ENCODE assay signal across 8 cellular contexts in the genomic region with DNA sequence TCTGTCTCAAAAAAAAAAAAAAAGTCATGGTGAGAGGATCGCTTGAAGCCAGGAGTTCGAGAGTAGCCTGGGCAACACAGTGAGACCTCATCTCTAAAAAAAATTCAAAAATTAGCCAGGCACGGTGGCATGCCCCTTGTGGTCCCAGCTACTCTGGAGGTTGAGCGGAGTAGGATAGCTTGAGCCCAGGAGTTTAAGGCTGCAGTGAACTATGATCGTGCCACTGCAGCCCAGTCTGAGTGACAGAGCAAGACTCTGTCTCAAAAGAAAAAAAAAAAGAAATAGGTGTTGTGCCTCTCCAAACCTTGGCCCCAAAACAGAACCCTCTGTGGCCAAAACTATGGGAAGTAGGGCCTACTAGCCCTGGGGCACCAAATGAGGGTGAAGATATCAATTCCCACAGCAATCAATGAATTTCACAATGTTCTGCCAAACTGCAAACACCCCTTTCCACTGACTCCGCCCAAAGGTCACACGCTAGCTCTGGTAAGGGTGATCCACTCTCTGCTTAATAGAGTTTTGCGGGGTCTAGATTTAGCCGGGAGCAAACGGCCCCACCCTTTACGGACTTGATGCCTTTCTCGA. TPM values are rescaled to one million over a fixed set of nuclear protein-coding genes. Genes with fewer than 3 reads are reported as not detected.
DNase-seq lines count a peak whose midpoint lies in the region; ATAC-seq and TF ChIP-seq lines count a peak whose summit lies in the region.

No MANE protein-coding gene starts in this region.

- peak overlapping the region; percentile 98 for H3K27ac Mint-ChIP-seq in activated CD8-positive, alpha-beta memory T cell treated with anti-CD3 and anti-CD28 coated beads, Interleukin-2, amount 10 ng/mL, durations not matched to agents 7 days and 5 days

- peak overlapping the region in 2 of 4 donors; percentile 42 to 68 for H3K4me3 ChIP-seq in adrenal gland
- H3K4me3 ChIP-seq in left lung: peak overlapping the region in 1 of 2 donors; percentile 73
- peak overlapping the region; percentile 87 for H3K4me3 ChIP-seq in thoracic aorta

- 33 to 56% (median 35%) methylated on average over 7 to 12 of the region's 12 CpGs for WGBS in adrenal gland, 4 donors

- H3K36me3 Mint-ChIP-seq in activated CD8-positive, alpha-beta memory T cell treated with anti-CD3 and anti-CD28 coated beads, Interleukin-2, amount 10 ng/mL, durations not matched to agents 7 days and 5 days: no peaks in the 10 kb centered on the region

- intact Hi-C loops in adrenal gland (cut with DNase I): no loop called here
- intact Hi-C loops in left lung (cut with DNase I): no loop called here

- H3K27me3 ChIP-seq in adrenal gland (no peaks in the 10 kb centered on the region), left lung (no peaks in the 10 kb centered on the region), thoracic aorta (replicated peaks; ENCODE audit: insufficient read depth) (no peaks in the 10 kb centered on the region)

- no peaks in the 10 kb centered on the region for H3K36me3 ChIP-seq in adrenal gland (replicated peaks in 1 of 2)
- no peaks in the 10 kb centered on the region for H3K36me3 ChIP-seq in left lung
- H3K36me3 ChIP-seq in thoracic aorta: no peaks in the 10 kb centered on the region

- DNase-seq in activated CD8-positive, alpha-beta memory T cell treated with anti-CD3 and anti-CD28 coated beads, Interleukin-2, amount 10 ng/mL, durations not matched to agents 7 days and 5 days: no peak
- DNase-seq in activated CD8-positive, alpha-beta memory T cell treated with anti-CD3 and anti-CD28 coated beads for 24 hours: no peak
- DNase-seq in adrenal gland (no peak), left lung (no peak), thoracic aorta (ENCODE audit: low spot score) (no peak), NCI-H345 treated with DMSO at 0.1 percent for 48 hours (lab: John Stamatoyannopoulos, UW; ENCODE audit: unreplicated experiment) (no peak), SW 1271 (lab: John Stamatoyannopoulos, UW) (no peak)

- peak overlapping the region; percentile 77 for H3K4me3 Mint-ChIP-seq in activated CD8-positive, alpha-beta memory T cell treated with anti-CD3 and anti-CD28 coated beads, Interleukin-2, amount 10 ng/mL, durations not matched to agents 7 days and 5 days

- TF ChIP-seq POLR2A in adrenal gland (IDR thresholded peaks at IDR 0.05): no peak

- peaks cover 31% of the 10 kb centered on the region for H3K4me1 Mint-ChIP-seq in activated CD8-positive, alpha-beta memory T cell treated with anti-CD3 and anti-CD28 coated beads, Interleukin-2, amount 10 ng/mL, durations not matched to agents 7 days and 5 days

- H3K9me3 ChIP-seq in adrenal gland (replicated peaks in 1 of 3) (no peaks in the 10 kb centered on the region), left lung (no peaks in the 10 kb centered on the region), thoracic aorta (no peaks in the 10 kb centered on the region)

- H3K9me3 Mint-ChIP-seq in activated CD8-positive, alpha-beta memory T cell treated with anti-CD3 and anti-CD28 coated beads, Interleukin-2, amount 10 ng/mL, durations not matched to agents 7 days and 5 days (ENCODE audit: low read depth): no peaks in the 10 kb centered on the region

- peak; percentile 1 for ATAC-seq in activated CD8-positive, alpha-beta memory T cell treated with anti-CD3 and anti-CD28 coated beads, Interleukin-2, amount 10 ng/mL, durations not matched to agents 7 days and 5 days
- ATAC-seq in left lung (no peak), thoracic aorta (ENCODE audit: insufficient number of reproducible peaks, low FRiP score, low read depth) (no peak), GM21825 (IDR thresholded peaks at IDR 0.05; ENCODE audit: unreplicated experiment) (no peak)

- H3K27ac ChIP-seq in adrenal gland (peak overlapping the region; percentile 46 to 93 (median 81)), left lung (peak overlapping the region; percentile 87 to 91), thoracic aorta (peak overlapping the region; percentile 66 to 74)

- no peaks in the 10 kb centered on the region for H3K27me3 Mint-ChIP-seq in activated CD8-positive, alpha-beta memory T cell treated with anti-CD3 and anti-CD28 coated beads, Interleukin-2, amount 10 ng/mL, durations not matched to agents 7 days and 5 days

- no peak for TF ChIP-seq CTCF in adrenal gland (IDR thresholded peaks at IDR 0.05)
- TF ChIP-seq CTCF in left lung (IDR thresholded peaks at IDR 0.05): no peak
- no peak for TF ChIP-seq CTCF in thoracic aorta (IDR thresholded peaks at IDR 0.05)

- CTCF ChIA-PET in activated CD8-positive, alpha-beta memory T cell treated with anti-CD3 and anti-CD28 coated beads, Interleukin-2, amount 10 ng/mL, durations not matched to agents 7 days and 5 days (lab: Charles Lee): interaction anchor here (1.0 to 1.3 kb wide), 4 partner anchors 11 to 78 kb away, joined by 3 to 6 read pairs (median 4); no protein-coding TSS in a partner anchor

- peaks cover 19 to 20% of the 10 kb centered on the region in 2 donors for H3K4me1 ChIP-seq in adrenal gland (replicated peaks in 1 of 2)
- peaks cover under 1 to 40% of the 10 kb centered on the region in 2 donors for H3K4me1 ChIP-seq in left lung
- H3K4me1 ChIP-seq in thoracic aorta (ENCODE audit: control insufficient read depth in 1 of 2, low read depth in 2 of 2): peaks cover 6 to 16% of the 10 kb centered on the region in 2 donors

RNA-seq across cellular contexts. Expression of a gene that starts 16.9 kb away (rescaled TPM):
- under 1 TPM; 0.23 to 0.64 TPM for total RNA-seq in activated CD8-positive, alpha-beta memory T cell treated with anti-CD3 and anti-CD28 coated beads, Interleukin-2, amount 10 ng/mL, durations not matched to agents 7 days and 5 days
- 1 to 10 TPM in 7 of 8 donors, under 1 TPM in 1; 0.60 to 4.5 (median 1.9) TPM for total RNA-seq in adrenal gland
- polyA plus RNA-seq in adrenal gland: 1 to 10 TPM in 2 of 3 donors, under 1 TPM in 1; 0.93 to 8.3 (median 3.9) TPM
- total RNA-seq in left lung: 1 to 10 TPM in 1 of 2 donors, under 1 TPM in 1; 0.76 to 1.8 TPM
- 1 to 10 TPM; 1.5 to 3.2 TPM for total RNA-seq in thoracic aorta

RNA-seq across cellular contexts. Expression of a gene that starts 32.1 kb away (rescaled TPM):
- total RNA-seq in activated CD8-positive, alpha-beta memory T cell treated with anti-CD3 and anti-CD28 coated beads, Interleukin-2, amount 10 ng/mL, durations not matched to agents 7 days and 5 days: under 1 TPM; 0.64 to 0.94 TPM
- total RNA-seq in adrenal gland: 10 to 100 TPM in 1 of 8 donors, 1 to 10 TPM in 7; 4.2 to 21.3 (median 6.8) TPM
- polyA plus RNA-seq in adrenal gland: 10 to 100 TPM in 1 of 3 donors, 1 to 10 TPM in 2; 2.2 to 13.3 (median 9.8) TPM
- total RNA-seq in left lung: 1 to 10 TPM; 2.9 to 3.3 TPM
- total RNA-seq in thoracic aorta: 1 to 10 TPM; 1.6 TPM

RNA-seq across cellular contexts. Expression of a gene that starts 33.8 kb away (rescaled TPM):
- 100 to 1,000 TPM in 1 of 2 experiments, 10 to 100 TPM in 1; 80.8 to 115 TPM for total RNA-seq in activated CD8-positive, alpha-beta memory T cell treated with anti-CD3 and anti-CD28 coated beads, Interleukin-2, amount 10 ng/mL, durations not matched to agents 7 days and 5 days
- total RNA-seq in adrenal gland: 100 to 1,000 TPM in 5 of 8 donors, 10 to 100 TPM in 3; 79.5 to 272 (median 130) TPM
- polyA plus RNA-seq in adrenal gland: 100 to 1,000 TPM in 1 of 3 donors, 10 to 100 TPM in 2; 50.5 to 309 (median 68.6) TPM
- 100 to 1,000 TPM; 116 to 160 TPM for total RNA-seq in left lung
- total RNA-seq in thoracic aorta: 100 to 1,000 TPM in 1 of 2 donors, 10 to 100 TPM in 1; 63.2 to 129 TPM
